1 cellular context compared by ENCODE assay signal in the genomic region with DNA sequence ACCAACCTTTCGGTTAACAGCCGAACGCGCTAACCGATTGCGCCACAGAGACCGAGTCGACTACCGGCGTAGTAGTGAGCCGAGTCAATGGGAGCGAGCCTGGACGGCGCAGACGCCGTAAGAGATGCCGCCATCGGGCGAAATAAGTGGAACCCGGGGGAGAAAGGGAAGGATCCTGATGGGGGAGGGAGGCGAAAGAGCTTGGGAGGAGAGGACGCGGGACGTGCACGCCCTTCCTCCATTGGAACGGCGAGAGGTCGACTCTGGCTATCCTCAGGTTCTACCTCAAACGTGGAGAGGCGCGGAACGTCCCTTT.
TF ChIP-seq lines count a peak whose summit lies in the region.

No MANE protein-coding gene starts in this region.

TF ChIP-seq in HepG2, 621 proteins besides CTCF, POLR2A, EP300 and RAD21 (continued from another document):
- TF ChIP-seq, protein P1, sequence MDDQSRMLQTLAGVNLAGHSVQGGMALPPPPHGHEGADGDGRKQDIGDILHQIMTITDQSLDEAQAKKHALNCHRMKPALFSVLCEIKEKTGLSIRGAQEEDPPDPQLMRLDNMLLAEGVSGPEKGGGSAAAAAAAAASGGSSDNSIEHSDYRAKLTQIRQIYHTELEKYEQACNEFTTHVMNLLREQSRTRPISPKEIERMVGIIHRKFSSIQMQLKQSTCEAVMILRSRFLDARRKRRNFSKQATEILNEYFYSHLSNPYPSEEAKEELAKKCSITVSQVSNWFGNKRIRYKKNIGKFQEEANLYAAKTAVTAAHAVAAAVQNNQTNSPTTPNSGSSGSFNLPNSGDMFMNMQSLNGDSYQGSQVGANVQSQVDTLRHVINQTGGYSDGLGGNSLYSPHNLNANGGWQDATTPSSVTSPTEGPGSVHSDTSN (CRISPR knock-in tag; IDR thresholded peaks at IDR 0.05; ENCODE audit: borderline replicate concordance): no peak
- no peak for TF ChIP-seq MLXIP (CRISPR knock-in tag; IDR thresholded peaks at IDR 0.05; ENCODE audit: borderline replicate concordance)
